ENCODE assay signal across 16 cellular contexts in genomic region chr9:72665421-72665820, GRCh38.
DNase-seq lines count a peak whose midpoint lies in the region; ATAC-seq and TF ChIP-seq lines count a peak whose summit lies in the region.
"Had no signal": no experiment of that assay in that cellular context is flagged by ENCODE, and none has a peak within 500 bp of the region (broad histone marks: within the 10 kb centered on the region; RNA-seq: fewer than 3 reads in every experiment).

No MANE protein-coding gene starts in this region.

- H3K27ac ChIP-seq in epithelial cell of prostate (peak overlapping the region; percentile 72), ascending aorta (no peak overlapping the region)
- H3K27ac ChIP-seq: spleen had no signal

- H3K4me3 ChIP-seq in AG10803 (ENCODE audit: low read length) (no peak overlapping the region), ascending aorta (no peak overlapping the region)
- H3K4me3 ChIP-seq: GM12878, spleen had no signal

- no peaks in the 10 kb centered on the region for H3K36me3 ChIP-seq in ascending aorta
- H3K36me3 ChIP-seq: spleen had no signal

- H3K4me1 ChIP-seq in ascending aorta: no peaks in the 10 kb centered on the region
- H3K4me1 ChIP-seq: spleen had no signal

- no peak for ATAC-seq in GM18502 (IDR thresholded peaks at IDR 0.05; ENCODE audit: poor library complexity, unreplicated experiment)
- ATAC-seq in HG03025 (IDR thresholded peaks at IDR 0.05; ENCODE audit: low FRiP score, unreplicated experiment): no peak
- ATAC-seq: GM12878, HepG2 had no signal

- TF ChIP-seq CTCF in AG10803 (conservative IDR thresholded peaks at IDR 0.05; ENCODE audit: low read length) (no peak), ascending aorta (IDR thresholded peaks at IDR 0.05) (no peak)

- DNase-seq in AG10803 (ENCODE audit: low read depth) (peak; percentile 77), M059J (ENCODE audit: low read depth) (peak; percentile 77), epithelial cell of prostate (ENCODE audit: low read depth, low spot score) (no peak), myocyte (ENCODE audit: low read depth) (peak; percentile 61), NOMO-1 treated with DMSO at 0.1 percent for 48 hours (lab: John Stamatoyannopoulos, UW; ENCODE audit: unreplicated experiment) (no peak), ascending aorta (ENCODE audit: low spot score in 2 of 2) (no peak)
- DNase-seq: activated CD4-positive, alpha-beta T cell treated with anti-CD3 and anti-CD28 coated beads, Interleukin-2, amount 10 ng/mL, durations not matched to agents 7 days and 5 days; activated T-cell treated with anti-CD3 and anti-CD28 coated beads, Interleukin-2, amount 50 U/mL, for 24 hours; immature natural killer cell; midbrain; NCI-H2171 treated with DMSO at 0.1 percent for 48 hours; spleen had no signal

- intact Hi-C loops in ascending aorta (cut with DNase I): no loop called here

- H3K9me3 ChIP-seq in ascending aorta: no peaks in the 10 kb centered on the region
- H3K9me3 ChIP-seq: spleen had no signal

- no peaks in the 10 kb centered on the region for H3K27me3 ChIP-seq in ascending aorta
- H3K27me3 ChIP-seq: spleen had no signal

Comparison
In these comparisons a context has a peak if more than half of its experiments do, and no peak if none do; other contexts are left out.
1. DNase-seq: peak in AG10803 (single experiment), M059J (single experiment) and myocyte (single experiment); none in epithelial cell of prostate (single experiment), NOMO-1 treated with DMSO at 0.1 percent for 48 hours (single experiment) and ascending aorta (0 of 2).